15 cellular contexts compared by ENCODE assay signal in genomic region chr3:69698728-69699127, GRCh38. TPM values are rescaled to one million over a fixed set of nuclear protein-coding genes. Genes with fewer than 3 reads are reported as not detected.
DNase-seq lines count a peak whose midpoint lies in the region; ATAC-seq and TF ChIP-seq lines count a peak whose summit lies in the region.
"Had no signal": no experiment of that assay in that cellular context is flagged by ENCODE, and none has a peak within 500 bp of the region (broad histone marks: within the 10 kb centered on the region; RNA-seq: fewer than 3 reads in every experiment).

No MANE protein-coding gene starts in this region.

- H3K27ac ChIP-seq in GM23248 (no peak overlapping the region), Peyer's patch (no peak overlapping the region), brain microvascular endothelial cell (no peak overlapping the region)
- H3K27ac ChIP-seq: A549, C4-2B had no signal

- no peak overlapping the region for H3K4me2 ChIP-seq in GM23248 (ENCODE audit: unreplicated experiment)
- H3K4me2 ChIP-seq: A549 had no signal

- H3K36me3 ChIP-seq in GM23248 (ENCODE audit: low read depth) (no peaks in the 10 kb centered on the region), Peyer's patch (no peaks in the 10 kb centered on the region), brain microvascular endothelial cell (replicated peaks) (no peaks in the 10 kb centered on the region)
- H3K36me3 ChIP-seq: BE2C had no signal

- no peak overlapping the region for H3K4me3 ChIP-seq in GM23248
- no peak overlapping the region for H3K4me3 ChIP-seq in foreskin fibroblast (ENCODE audit: low read depth in 1 of 2, low read length in 2 of 2)
- no peak overlapping the region for H3K4me3 ChIP-seq in Peyer's patch
- H3K4me3 ChIP-seq in brain microvascular endothelial cell (ENCODE audit: low read depth, low read length) = no peak overlapping the region
- H3K4me3 ChIP-seq: A549 had no signal

- H3K27me3 ChIP-seq in GM23248 (replicated peaks; ENCODE audit: insufficient read depth) = 0 out of 2 replicates have a peak, but pooled peaks cover 9% of the 10 kb centered on the region
- H3K27me3 ChIP-seq in Peyer's patch = no peaks in the 10 kb centered on the region
- no peaks in the 10 kb centered on the region for H3K27me3 ChIP-seq in brain microvascular endothelial cell (replicated peaks)
- H3K27me3 ChIP-seq: BE2C had no signal

- H3K4me1 ChIP-seq in GM23248 (ENCODE audit: insufficient read depth) = peaks cover 5% of the 10 kb centered on the region; the same call in 1 of the 2 replicates
- H3K4me1 ChIP-seq in Peyer's patch = no peaks in the 10 kb centered on the region

- TF ChIP-seq POLR2A in Peyer's patch (IDR thresholded peaks at IDR 0.05) = no peak

- DNase-seq in GM23248 (peak; percentile 49), M059J (ENCODE audit: low read depth) (peak; percentile 74), foreskin fibroblast (peak; percentile 60 to 64), Peyer's patch (no peak), brain microvascular endothelial cell (no peak)
- DNase-seq: BE2C; CD4-positive, alpha-beta memory T cell; COR-L47; DND-41; GF-D8 had no signal

- TF ChIP-seq CTCF in foreskin fibroblast (IDR thresholded peaks at IDR 0.05; ENCODE audit: low read depth, low read length) = no peak
- no peak for TF ChIP-seq CTCF in Peyer's patch (IDR thresholded peaks at IDR 0.05)
- no peak for TF ChIP-seq CTCF in brain microvascular endothelial cell (IDR thresholded peaks at IDR 0.05; ENCODE audit: low read depth, low read length, missing control alignments)

- WGBS in GM23248 (ENCODE audit: low coverage in 1 of 2, low lambda C conversion rate in 2 of 2, missing lambda C conversion rate in 2 of 2), 2 experiments = 35 to 45% methylated on average over 2 of the region's 2 CpGs

- H3K9ac ChIP-seq in GM23248 = no peak overlapping the region

- no peaks in the 10 kb centered on the region for H3K79me2 ChIP-seq in GM23248 (ENCODE audit: insufficient read depth)

- no peak overlapping the region for H2AFZ ChIP-seq in GM23248

- no peaks in the 10 kb centered on the region for H3F3A ChIP-seq in GM23248 (ENCODE audit: insufficient read depth)

- no peak for ATAC-seq in GM19351 (IDR thresholded peaks at IDR 0.05; ENCODE audit: unreplicated experiment)
- ATAC-seq in HG02981 (IDR thresholded peaks at IDR 0.05; ENCODE audit: unreplicated experiment) = no peak
- ATAC-seq: A549, HCT116 had no signal

- H4K20me1 ChIP-seq in GM23248 (ENCODE audit: insufficient read depth) = no peaks in the 10 kb centered on the region

- in situ Hi-C loops in GM23248 (cut with MboI) (loop anchor here (25.0 kb wide), 2 partner anchors 164 to 239 kb away; no protein-coding TSS in a partner anchor), brain microvascular endothelial cell (cut with HindIII; ENCODE audit: low pct_ligation_motif_present, low sequenced_read_pairs) (loop anchor here (25.0 kb wide), 1 partner anchor 239 kb away; no protein-coding TSS in a partner anchor)

- H3K9me2 ChIP-seq in GM23248 (ENCODE audit: insufficient read depth) = no peaks in the 10 kb centered on the region

- H3K9me3 ChIP-seq in GM23248 (ENCODE audit: low read depth) = peaks cover 3% of the 10 kb centered on the region
- no peaks in the 10 kb centered on the region for H3K9me3 ChIP-seq in Peyer's patch
- H3K9me3 ChIP-seq: BE2C had no signal

RNA-seq across cellular contexts. Expression of gene MITF, which starts 40.5 kb away (rescaled TPM):
- 0.38 and 0.86 TPM in 2 replicates for total RNA-seq in GM23248 (2014; rRNA removed; shearing (Covaris generic))
- polyA plus RNA-seq in GM23248 (2016; fragmentation: Nextera tagmentation; extraction: Ambion mirVana) = 2.0 and 2.1 TPM in 2 replicates
- total RNA-seq in M059J (2014; rRNA removed; shearing (Covaris generic)) = 6.3 and 11.7 TPM in 2 replicates
- total RNA-seq in Peyer's patch = 1 to 10 TPM; 2.1 to 9.1 (median 4.7) TPM
- polyA plus RNA-seq: CD4-positive, alpha-beta memory T cell had no signal

Comparison
In these comparisons a context has a peak if more than half of its experiments do, and no peak if none do; other contexts are left out.
1. DNase-seq: peak in GM23248 (single experiment), M059J (single experiment) and foreskin fibroblast (2 of 2); none in Peyer's patch (0 of 3) and brain microvascular endothelial cell (single experiment).